ENCODE assay signal across 43 cellular contexts in genomic region chrX:55623100-55623499, GRCh38. TPM values are rescaled to one million over a fixed set of nuclear protein-coding genes. Genes with fewer than 3 reads are reported as not detected.
"Had no signal": no experiment of that assay in that cellular context is flagged by ENCODE, and none has a peak within 500 bp of the region (broad histone marks: within the 10 kb centered on the region; RNA-seq: fewer than 3 reads in every experiment).

A gene with protein sequence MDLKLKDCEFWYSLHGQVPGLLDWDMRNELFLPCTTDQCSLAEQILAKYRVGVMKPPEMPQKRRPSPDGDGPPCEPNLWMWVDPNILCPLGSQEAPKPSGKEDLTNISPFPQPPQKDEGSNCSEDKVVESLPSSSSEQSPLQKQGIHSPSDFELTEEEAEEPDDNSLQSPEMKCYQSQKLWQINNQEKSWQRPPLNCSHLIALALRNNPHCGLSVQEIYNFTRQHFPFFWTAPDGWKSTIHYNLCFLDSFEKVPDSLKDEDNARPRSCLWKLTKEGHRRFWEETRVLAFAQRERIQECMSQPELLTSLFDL (plus strand): TSS chrX:55623400. CDS start chrX:55623712, 312 bp downstream.

- H3K27me3 Mint-ChIP-seq: activated naive CD4-positive, alpha-beta T cell treated with anti-CD3 and anti-CD28 coated beads, Interleukin-2, amount 10 ng/mL, durations not matched to agents 7 days and 5 days; activated naive CD4-positive, alpha-beta T cell treated with anti-CD3 and anti-CD28 coated beads, Interleukin-2, amount 50 U/mL, for 24 hours; activated naive CD8-positive, alpha-beta T cell had no signal

- DNase-seq: activated effector memory CD4-positive, alpha-beta T cell treated with anti-CD3 and anti-CD28 coated beads, Interleukin-2, amount 50 U/mL, for 16 hours; activated effector memory CD4-positive, alpha-beta T cell treated with Interleukin-2 at 50 U/mL for 16 hours; activated gamma-delta T cell; activated gamma-delta T cell treated with Interleukin-2 at 50 U/mL for 16 hours; activated naive CD4-positive, alpha-beta T cell; activated naive CD4-positive, alpha-beta T cell treated with anti-CD3 and anti-CD28 coated beads for 36 hours; activated naive CD4-positive, alpha-beta T cell treated with anti-CD3 and anti-CD28 coated beads, Interleukin-2, amount 10 ng/mL, durations not matched to agents 7 days and 5 days; activated naive CD4-positive, alpha-beta T cell treated with anti-CD3 and anti-CD28 coated beads, Interleukin-2, amount 50 U/mL, for 16 hours; activated naive CD4-positive, alpha-beta T cell treated with Interleukin-2 at 50 U/mL for 16 hours; activated naive CD8-positive, alpha-beta T cell treated with anti-CD3 and anti-CD28 coated beads for 36 hours; activated naive CD8-positive, alpha-beta T cell treated with anti-CD3 and anti-CD28 coated beads, Interleukin-2, amount 10 ng/mL, durations not matched to agents 7 days and 5 days; activated naive CD8-positive, alpha-beta T cell treated with anti-CD3 and anti-CD28 coated beads, Interleukin-2, amount 50 U/mL, for 24 hours; activated T-cell treated with anti-CD3 and anti-CD28 coated beads, Interleukin-2, amount 50 U/mL, for 4 hours; activated T-cell treated with anti-CD3 and anti-CD28 coated beads, Interleukin-2, amount 50 U/mL, for 48 hours; activated T-cell treated with anti-CD3 and anti-CD28 coated beads, Interleukin-2, amount 50 U/mL, for 72 hours; adrenal gland; amniotic stem cell; amygdala; anterior cingulate cortex; aorta; body of pancreas; brain microvascular endothelial cell; caudate nucleus; central memory CD4-positive, alpha-beta T cell; cerebellar nuclear complex; colonic mucosa had no signal

- H3K9me3 Mint-ChIP-seq: activated naive CD4-positive, alpha-beta T cell treated with anti-CD3 and anti-CD28 coated beads for 36 hours; activated naive CD4-positive, alpha-beta T cell treated with anti-CD3 and anti-CD28 coated beads, Interleukin-2, amount 10 ng/mL, durations not matched to agents 7 days and 5 days; activated naive CD4-positive, alpha-beta T cell treated with anti-CD3 and anti-CD28 coated beads, Interleukin-2, amount 50 U/mL, for 24 hours; activated naive CD8-positive, alpha-beta T cell treated with anti-CD3 and anti-CD28 coated beads for 36 hours; activated naive CD8-positive, alpha-beta T cell treated with anti-CD3 and anti-CD28 coated beads, Interleukin-2, amount 50 U/mL, for 24 hours; activated T-helper 17 cell treated with anti-CD3 and anti-CD28 coated beads, Interleukin-2, amount 50 U/mL, for 72 hours; central memory CD8-positive, alpha-beta T cell had no signal

- H3K4me1 Mint-ChIP-seq: activated naive CD4-positive, alpha-beta T cell treated with anti-CD3 and anti-CD28 coated beads, Interleukin-2, amount 10 ng/mL, durations not matched to agents 7 days and 5 days; activated naive CD4-positive, alpha-beta T cell treated with anti-CD3 and anti-CD28 coated beads, Interleukin-2, amount 50 U/mL, for 24 hours; activated naive CD8-positive, alpha-beta T cell treated with anti-CD3 and anti-CD28 coated beads for 36 hours; activated naive CD8-positive, alpha-beta T cell treated with anti-CD3 and anti-CD28 coated beads, Interleukin-2, amount 10 ng/mL, durations not matched to agents 7 days and 5 days; activated naive CD8-positive, alpha-beta T cell treated with anti-CD3 and anti-CD28 coated beads, Interleukin-2, amount 50 U/mL, for 24 hours; activated T-helper 17 cell treated with anti-CD3 and anti-CD28 coated beads, Interleukin-2, amount 50 U/mL, for 72 hours; brain; central memory CD8-positive, alpha-beta T cell had no signal

- H3K4me1 ChIP-seq: adrenal gland, ascending aorta, body of pancreas, breast epithelium, colonic mucosa had no signal

- ATAC-seq: activated naive CD4-positive, alpha-beta T cell treated with anti-CD3 and anti-CD28 coated beads, Interleukin-2, amount 50 U/mL, for 72 hours; activated naive CD8-positive, alpha-beta T cell treated with anti-CD3 and anti-CD28 coated beads, Interleukin-2, amount 50 U/mL, for 24 hours; activated T-cell treated with anti-CD3 and anti-CD28 coated beads, Interleukin-2, amount 50 U/mL, for 4 hours; activated T-cell treated with anti-CD3 and anti-CD28 coated beads, Interleukin-2, amount 50 U/mL, for 72 hours; activated T-helper 17 cell treated with anti-CD3 and anti-CD28 coated beads, Interleukin-2, amount 50 U/mL, for 72 hours; body of pancreas had no signal

- H3K4me3 Mint-ChIP-seq: activated naive CD4-positive, alpha-beta T cell treated with anti-CD3 and anti-CD28 coated beads for 36 hours; activated naive CD4-positive, alpha-beta T cell treated with anti-CD3 and anti-CD28 coated beads, Interleukin-2, amount 10 ng/mL, durations not matched to agents 7 days and 5 days; activated naive CD4-positive, alpha-beta T cell treated with anti-CD3 and anti-CD28 coated beads, Interleukin-2, amount 50 U/mL, for 24 hours; activated naive CD8-positive, alpha-beta T cell; activated naive CD8-positive, alpha-beta T cell treated with anti-CD3 and anti-CD28 coated beads for 36 hours; activated naive CD8-positive, alpha-beta T cell treated with anti-CD3 and anti-CD28 coated beads, Interleukin-2, amount 10 ng/mL, durations not matched to agents 7 days and 5 days; activated naive CD8-positive, alpha-beta T cell treated with anti-CD3 and anti-CD28 coated beads, Interleukin-2, amount 50 U/mL, for 24 hours; activated T-cell treated with anti-CD3 and anti-CD28 coated beads, Interleukin-2, amount 50 U/mL, for 4 hours; activated T-cell treated with anti-CD3 and anti-CD28 coated beads, Interleukin-2, amount 50 U/mL, for 72 hours; activated T-helper 1 cell treated with anti-CD3 and anti-CD28 coated beads, Interleukin-12 subunit alpha, Interleukin-12 subunit beta, Interleukin-2, Interleukin-4 antibody, amounts not matched to agents 30 ng/mL and 10 ng/mL and 1 ng/mL, durations not matched to agents 14 hours and 24 hours and 36 hours; activated T-helper 17 cell treated with anti-CD3 and anti-CD28 coated beads, Interleukin-2, amount 50 U/mL, for 72 hours; brain; central memory CD8-positive, alpha-beta T cell had no signal

- H3K36me3 ChIP-seq: adrenal gland, ascending aorta, brain microvascular endothelial cell, breast epithelium, cardiac muscle cell, colonic mucosa had no signal

- H3K36me3 Mint-ChIP-seq: activated naive CD4-positive, alpha-beta T cell treated with anti-CD3 and anti-CD28 coated beads, Interleukin-2, amount 10 ng/mL, durations not matched to agents 7 days and 5 days; activated naive CD4-positive, alpha-beta T cell treated with anti-CD3 and anti-CD28 coated beads, Interleukin-2, amount 50 U/mL, for 24 hours; activated naive CD4-positive, alpha-beta T cell treated with anti-CD3 and anti-CD28 coated beads, Interleukin-2, amount 50 U/mL, for 72 hours; activated naive CD8-positive, alpha-beta T cell; activated naive CD8-positive, alpha-beta T cell treated with anti-CD3 and anti-CD28 coated beads, Interleukin-2, amount 10 ng/mL, durations not matched to agents 7 days and 5 days; brain had no signal

- H3K9me3 ChIP-seq: adrenal gland, ascending aorta, body of pancreas, breast epithelium, colonic mucosa had no signal

- FAIRE-seq: bronchial epithelial cell, colon had no signal

- H3K27ac ChIP-seq: adrenal gland, ascending aorta, body of pancreas, brain microvascular endothelial cell, breast epithelium, cardiac muscle cell, colonic mucosa had no signal

- H3K4me3 ChIP-seq: adrenal gland, ascending aorta, body of pancreas, breast epithelium, cardiac muscle cell, colonic mucosa had no signal

- H3K27me3 ChIP-seq: ascending aorta, body of pancreas, brain microvascular endothelial cell, cardiac muscle cell, colonic mucosa had no signal

- H3K27ac Mint-ChIP-seq: activated naive CD4-positive, alpha-beta T cell treated with anti-CD3 and anti-CD28 coated beads for 36 hours; activated naive CD4-positive, alpha-beta T cell treated with anti-CD3 and anti-CD28 coated beads, Interleukin-2, amount 10 ng/mL, durations not matched to agents 7 days and 5 days; activated naive CD4-positive, alpha-beta T cell treated with anti-CD3 and anti-CD28 coated beads, Interleukin-2, amount 50 U/mL, for 24 hours; activated naive CD4-positive, alpha-beta T cell treated with anti-CD3 and anti-CD28 coated beads, Interleukin-2, amount 50 U/mL, for 72 hours; activated naive CD8-positive, alpha-beta T cell; activated naive CD8-positive, alpha-beta T cell treated with anti-CD3 and anti-CD28 coated beads for 36 hours; activated naive CD8-positive, alpha-beta T cell treated with anti-CD3 and anti-CD28 coated beads, Interleukin-2, amount 10 ng/mL, durations not matched to agents 7 days and 5 days; activated naive CD8-positive, alpha-beta T cell treated with anti-CD3 and anti-CD28 coated beads, Interleukin-2, amount 50 U/mL, for 24 hours; activated T-cell treated with anti-CD3 and anti-CD28 coated beads, Interleukin-2, amount 50 U/mL, for 72 hours; activated T-helper 1 cell treated with anti-CD3 and anti-CD28 coated beads, Interleukin-12 subunit alpha, Interleukin-12 subunit beta, Interleukin-2, Interleukin-4 antibody, amounts not matched to agents 30 ng/mL and 10 ng/mL and 1 ng/mL, durations not matched to agents 14 hours and 24 hours and 36 hours; activated T-helper 17 cell treated with anti-CD3 and anti-CD28 coated beads, Interleukin-2, amount 50 U/mL, for 72 hours; activated T-helper 2 cell treated with anti-CD3 and anti-CD28 coated beads, Interferon-gamma antibody, Interleukin-2, Interleukin-4, amounts not matched to agents 10 μg/mL and 5 μg/mL and 100 μg/mL, durations not matched to agents 14 hours and 24 hours and 36 hours; brain had no signal

RNA-seq across cellular contexts. Expression of the gene that starts here (rescaled TPM):
- total RNA-seq: activated naive CD4-positive, alpha-beta T cell treated with anti-CD3 and anti-CD28 coated beads for 36 hours; activated naive CD4-positive, alpha-beta T cell treated with anti-CD3 and anti-CD28 coated beads, Interleukin-2, amount 50 U/mL, for 72 hours; activated naive CD8-positive, alpha-beta T cell treated with anti-CD3 and anti-CD28 coated beads for 36 hours; activated naive CD8-positive, alpha-beta T cell treated with anti-CD3 and anti-CD28 coated beads, Interleukin-2, amount 10 ng/mL, durations not matched to agents 7 days and 5 days; activated T-cell treated with anti-CD3 and anti-CD28 coated beads, Interleukin-2, amount 50 U/mL, for 4 hours; activated T-cell treated with anti-CD3 and anti-CD28 coated beads, Interleukin-2, amount 50 U/mL, for 72 hours; activated T-helper 1 cell treated with anti-CD3 and anti-CD28 coated beads, Interleukin-12 subunit alpha, Interleukin-12 subunit beta, Interleukin-2, Interleukin-4 antibody, amounts not matched to agents 30 ng/mL and 10 ng/mL and 1 ng/mL, durations not matched to agents 14 hours and 24 hours and 36 hours; activated T-helper 17 cell treated with anti-CD3 and anti-CD28 coated beads, Interleukin-2, amount 50 U/mL, for 72 hours; activated T-helper 2 cell treated with anti-CD3 and anti-CD28 coated beads, Interferon-gamma antibody, Interleukin-2, Interleukin-4, amounts not matched to agents 10 μg/mL and 5 μg/mL and 100 μg/mL, durations not matched to agents 14 hours and 24 hours and 36 hours; adrenal gland; aorta; ascending aorta; body of pancreas; breast epithelium; bronchial epithelial cell; cardiac muscle cell; cardiac septum; cerebellum; chondrocyte; colonic mucosa had no signal
- polyA plus RNA-seq: adipose tissue, adrenal gland, aorta, cardiac muscle cell had no signal
